8 cellular contexts compared by ENCODE assay signal in genomic region chr2:189210250-189211075, GRCh38. TPM values are rescaled to one million over a fixed set of nuclear protein-coding genes. Genes with fewer than 3 reads are reported as not detected.
DNase-seq lines count a peak whose midpoint lies in the region; ATAC-seq, FAIRE-seq and TF ChIP-seq lines count a peak whose summit lies in the region.

No MANE protein-coding gene starts in this region.

- H3K27me3 ChIP-seq in breast epithelium: no peaks in the 10 kb centered on the region
- no peaks in the 10 kb centered on the region for H3K27me3 ChIP-seq in mesendoderm (ENCODE audit: insufficient read depth, low read length, poor library complexity)

- H4K8ac ChIP-seq in mesendoderm (ENCODE audit: low read depth, low read length): no peak overlapping the region

- ATAC-seq in GM21619 (IDR thresholded peaks at IDR 0.05; ENCODE audit: unreplicated experiment) (no peak), HG02642 (IDR thresholded peaks at IDR 0.05; ENCODE audit: poor library complexity, unreplicated experiment) (no peak)
- ATAC-seq in natural killer cell treated with Interleukin-12 subunit alpha and Interleukin-12 subunit beta and Interleukin-15 and Interleukin-18, amount 100 ng/mL, for 72 hours: no peak

- H3K23ac ChIP-seq in mesendoderm (ENCODE audit: low read length): no peak overlapping the region

- H2BK5ac ChIP-seq in mesendoderm (ENCODE audit: low read length): no peak overlapping the region

- no peaks in the 10 kb centered on the region for H3K9me3 ChIP-seq in breast epithelium

- intact Hi-C loops in breast epithelium (cut with DNase I; ENCODE audit: low total_unique reads): no loop called here

- no peaks in the 10 kb centered on the region for H3K36me3 ChIP-seq in breast epithelium
- H3K36me3 ChIP-seq in mesendoderm (ENCODE audit: control insufficient read depth, insufficient read depth, low read length): no peaks in the 10 kb centered on the region

- H3K27ac ChIP-seq in breast epithelium: peak overlapping the region; percentile 69 to 85
- H3K27ac ChIP-seq in mesendoderm (ENCODE audit: low read depth, low read length): peak overlapping the region; percentile 82

- peak overlapping the region; percentile 43 for H3K56ac ChIP-seq in mesendoderm (ENCODE audit: low read length)

- no peak overlapping the region for H2BK120ac ChIP-seq in mesendoderm (ENCODE audit: low read depth, low read length)

- H3K9me3 Mint-ChIP-seq in natural killer cell treated with Interleukin-12 subunit alpha and Interleukin-12 subunit beta and Interleukin-15 and Interleukin-18, amount 100 ng/mL, for 72 hours: peaks cover 7% of the 10 kb centered on the region

- no peak overlapping the region for H2AK5ac ChIP-seq in mesendoderm (ENCODE audit: low read length)

- no peaks in the 10 kb centered on the region for H3K79me1 ChIP-seq in mesendoderm (ENCODE audit: low read length)

- DNase-seq in HS-5 (ENCODE audit: low read depth): peak; percentile 98
- DNase-seq in breast epithelium (ENCODE audit: low spot score in 2 of 2): peak in 1 of 2 donors; percentile 29
- DNase-seq in mesendoderm: peak; percentile 80
- DNase-seq in natural killer cell treated with Interleukin-12 subunit alpha and Interleukin-12 subunit beta and Interleukin-15 and Interleukin-18, amount 100 ng/mL, for 72 hours (ENCODE audit: low spot score): no peak
- no peak for DNase-seq in NCI-H1930 (lab: John Stamatoyannopoulos, UW)

- no peak overlapping the region for H3K4ac ChIP-seq in mesendoderm (ENCODE audit: low read depth, low read length)

- no peak overlapping the region for H4K5ac ChIP-seq in mesendoderm (ENCODE audit: low read length)

- no peaks in the 10 kb centered on the region for H3K4me1 Mint-ChIP-seq in natural killer cell treated with Interleukin-12 subunit alpha and Interleukin-12 subunit beta and Interleukin-15 and Interleukin-18, amount 100 ng/mL, for 72 hours (ENCODE audit: low read depth in 2 of 2)

- no peak overlapping the region for H3K27ac Mint-ChIP-seq in natural killer cell treated with Interleukin-12 subunit alpha and Interleukin-12 subunit beta and Interleukin-15 and Interleukin-18, amount 100 ng/mL, for 72 hours

- FAIRE-seq in A204.1 (lab: Jason Lieb, UNC): peak; percentile 99

- H3K4me2 ChIP-seq in mesendoderm (ENCODE audit: low read length): no peak overlapping the region

- no peaks in the 10 kb centered on the region for H3K36me3 Mint-ChIP-seq in natural killer cell treated with Interleukin-12 subunit alpha and Interleukin-12 subunit beta and Interleukin-15 and Interleukin-18, amount 100 ng/mL, for 72 hours

- H3K4me3 Mint-ChIP-seq in natural killer cell treated with Interleukin-12 subunit alpha and Interleukin-12 subunit beta and Interleukin-15 and Interleukin-18, amount 100 ng/mL, for 72 hours: no peak overlapping the region

- H3K4me3 ChIP-seq in breast epithelium: peak overlapping the region; percentile 14 to 47 (median 22)
- no peak overlapping the region for H3K4me3 ChIP-seq in mesendoderm (ENCODE audit: low read length)

- no peak for TF ChIP-seq POLR2A in breast epithelium (IDR thresholded peaks at IDR 0.05)

- H2BK15ac ChIP-seq in mesendoderm (replicated peaks; ENCODE audit: low read depth): peak overlapping the region; percentile 92

- H3K4me1 ChIP-seq in breast epithelium (no peaks in the 10 kb centered on the region), mesendoderm (ENCODE audit: control insufficient read depth, low read depth, low read length) (peaks cover 5% of the 10 kb centered on the region)

- no peak overlapping the region for H3K9ac ChIP-seq in mesendoderm (ENCODE audit: low read length)

- no peak overlapping the region for H3K18ac ChIP-seq in mesendoderm (ENCODE audit: low read length)

- H3K27me3 Mint-ChIP-seq in natural killer cell treated with Interleukin-12 subunit alpha and Interleukin-12 subunit beta and Interleukin-15 and Interleukin-18, amount 100 ng/mL, for 72 hours: peaks cover 0 to 3% of the 10 kb centered on the region in 2 donors

- no peak for TF ChIP-seq CTCF in breast epithelium (IDR thresholded peaks at IDR 0.05)

- no peaks in the 10 kb centered on the region for H3K79me2 ChIP-seq in mesendoderm (ENCODE audit: control insufficient read depth, insufficient read depth, low read length)

- WGBS in mesendoderm (ENCODE audit: extremely low coverage, insufficient coverage, low lambda C conversion rate): no CpG with 5 or more reads among the region's 7 CpGs

RNA-seq across cellular contexts. Expression of gene COL5A2, which starts 30.9 kb away (rescaled TPM):
- total RNA-seq in breast epithelium: 100 to 1,000 TPM in 1 of 3 donors, 10 to 100 TPM in 2; 22.7 to 111 (median 30.8) TPM
- 74.1 TPM for polyA plus RNA-seq in mesendoderm (2013, experiment 1 of 2)
- polyA plus RNA-seq in mesendoderm (2013, experiment 2 of 2): 72.8 TPM
- under 1 TPM; 0.14 to 0.53 TPM for total RNA-seq in natural killer cell treated with Interleukin-12 subunit alpha and Interleukin-12 subunit beta and Interleukin-15 and Interleukin-18, amount 100 ng/mL, for 72 hours

Comparison
In these comparisons a context has a peak if more than half of its experiments do, and no peak if none do; other contexts are left out.
1. DNase-seq: peak in HS-5 (single experiment) and mesendoderm (single experiment); none in natural killer cell treated with Interleukin-12 subunit alpha and Interleukin-12 subunit beta and Interleukin-15 and Interleukin-18, amount 100 ng/mL, for 72 hours (single experiment) and NCI-H1930 (0 of 2).
2. RNA of gene COL5A2, which starts 30.9 kb away (total RNA-seq): 22.7 to 111 TPM in breast epithelium; 0.14 to 0.53 TPM in natural killer cell treated with Interleukin-12 subunit alpha and Interleukin-12 subunit beta and Interleukin-15 and Interleukin-18, amount 100 ng/mL, for 72 hours; every median in the first group is over 10 times any median in the second.